19 cellular contexts compared by ENCODE assay signal in genomic region chr3:34567266-34567665, GRCh38.
"Had no signal": no experiment of that assay in that cellular context is flagged by ENCODE, and none has a peak within 500 bp of the region (broad histone marks: within the 10 kb centered on the region; RNA-seq: fewer than 3 reads in every experiment).

No MANE protein-coding gene starts in this region.

- H3K4me1 ChIP-seq: colonic mucosa, esophagus squamous epithelium, lower lobe of right lung, right lobe of liver, transverse colon, upper lobe of right lung, uterus had no signal

- H3K27me3 ChIP-seq: colonic mucosa, esophagus squamous epithelium, ovary, right lobe of liver, transverse colon, upper lobe of right lung, uterus had no signal

- H3K36me3 ChIP-seq: colonic mucosa, esophagus squamous epithelium, lower lobe of right lung, ovary, right lobe of liver, transverse colon, upper lobe of right lung, uterus had no signal

- H3K27ac ChIP-seq: colonic mucosa, esophagus squamous epithelium, lower lobe of right lung, ovary, right lobe of liver, transverse colon, upper lobe of right lung had no signal

- H3K4me3 ChIP-seq: colonic mucosa, esophagus squamous epithelium, lower lobe of right lung, ovary, right lobe of liver, transverse colon, upper lobe of right lung, uterus had no signal

- H3K9me3 ChIP-seq: colonic mucosa, esophagus squamous epithelium, lower lobe of right lung, ovary, right lobe of liver, transverse colon, upper lobe of right lung had no signal

- ATAC-seq: left lobe of liver; lower lobe of right lung; naive thymus-derived CD8-positive, alpha-beta T cell; right lobe of liver; stimulated activated naive B cell treated with anti-CD40 and anti-IgM and Interleukin-4, amounts not matched to agents 10 μg/mL and 1 μg/mL and 100 μg/mL, for 72 hours; upper lobe of right lung had no signal

- DNase-seq: colonic mucosa; effector memory CD4-positive, alpha-beta T cell; erythroblast; esophagus squamous epithelium; lower lobe of right lung; naive thymus-derived CD8-positive, alpha-beta T cell; nephron progenitor cell; nucleus accumbens; ovary; retina; right lobe of liver; small intestine; stimulated activated CD4-positive, alpha-beta T cell treated with anti-CD3 and anti-CD28 coated beads, Interleukin-15, amount 100 ng/mL, for 24 hours; stimulated activated CD4-positive, alpha-beta T cell treated with anti-CD3 and anti-CD28 coated beads, Interleukin-2, amount 100 ng/mL, for 48 hours; stimulated activated naive B cell treated with anti-CD40 and anti-IgM and Interleukin-4, amounts not matched to agents 10 μg/mL and 1 μg/mL and 100 μg/mL, for 72 hours; transverse colon; upper lobe of right lung; uterus had no signal
